In genomic region chr7:56046728-56047445, GRCh38 we compare ENCODE assay signal across 9 cellular contexts. TPM values are rescaled to one million over a fixed set of nuclear protein-coding genes. Genes with fewer than 3 reads are reported as not detected.
A peak's percentile ranks its signal among the peaks of the same experiment; 100 is the strongest.
DNase-seq lines count a peak whose midpoint lies in the region; ATAC-seq and TF ChIP-seq lines count a peak whose summit lies in the region.
"Had no signal": no experiment of that assay in that cellular context is flagged by ENCODE, and none has a peak within 500 bp of the region (broad histone marks: within the 10 kb centered on the region; RNA-seq: fewer than 3 reads in every experiment).

No MANE protein-coding gene starts in this region.

- intact Hi-C loops in IMR-90 (cut with micrococcal nuclease) (loop anchor here (2.0 kb wide), 1 partner anchor 16 kb away; no protein-coding TSS in a partner anchor), mammary epithelial cell (cut with micrococcal nuclease) (no loop called here), left lung (cut with DNase I) (no loop called here), thyroid gland (cut with DNase I) (no loop called here)

- H3K4me1 ChIP-seq in IMR-90 (ENCODE audit: control insufficient read depth, insufficient read depth, low read length) (peaks cover 8% of the 10 kb centered on the region), mammary epithelial cell (ENCODE audit: insufficient read depth, low read length) (peaks cover 9% of the 10 kb centered on the region), left lung (peaks cover 10 to 15% of the 10 kb centered on the region in 2 donors), thyroid gland (peaks cover 16 to 23% of the 10 kb centered on the region in 2 donors)

- POLR2A ChIA-PET in IMR-90 (lab: Charles Lee; ENCODE audit: unreplicated experiment) = no interaction called here

- CTCF ChIA-PET in IMR-90 (lab: Yijun Ruan, JAX) (no interaction called here), mammary epithelial cell (lab: Charles Lee; ENCODE audit: low non-redundant PET) (no interaction called here)

- H2BK120ac ChIP-seq in IMR-90 (ENCODE audit: low read depth, low read length) = no peak overlapping the region; the same call in 1 of the 2 replicates

- H4K20me1 ChIP-seq in IMR-90 (ENCODE audit: insufficient read depth, low read length) (no peaks in the 10 kb centered on the region), mammary epithelial cell (ENCODE audit: insufficient read depth, low read length) (no peaks in the 10 kb centered on the region)

- peak overlapping the region in 1 of 2 experiments; percentile 51; a peak in 2 of 4 replicates for H4K8ac ChIP-seq in IMR-90 (ENCODE audit: low read depth in 2 of 2, low read length in 2 of 2)

- peak overlapping the region; percentile 77 for H2BK5ac ChIP-seq in IMR-90 (ENCODE audit: low read depth, low read length, poor library complexity, severe bottlenecking)

- peak overlapping the region; percentile 58 for H3K18ac ChIP-seq in IMR-90 (ENCODE audit: low read depth, low read length)

- H3K4me2 ChIP-seq in IMR-90 (ENCODE audit: low read depth, low read length) (peak overlapping the region; percentile 41), mammary epithelial cell (ENCODE audit: insufficient read depth, low read depth, low read length) (no peak overlapping the region)

- in situ Hi-C loops in IMR-90 (cut with MboI; ENCODE audit: low sequenced_read_pairs) (no loop called here), mammary epithelial cell (cut with MboI; ENCODE audit: low sequenced_read_pairs in 2 of 2) (no loop called here)

- H4K5ac ChIP-seq in IMR-90 (ENCODE audit: low read depth, low read length) = peak overlapping the region; percentile 43

- BruUV-seq in IMR-90 (replicated peaks; lab: Mats Ljungman, UMichigan) (no TSS peak), mammary epithelial cell (replicated peaks; lab: Mats Ljungman, UMichigan) (no TSS peak)

- no peaks in the 10 kb centered on the region for H3K9me3 ChIP-seq in IMR-90 (ENCODE audit: control insufficient read depth, insufficient read depth, low read length)
- no peaks in the 10 kb centered on the region for H3K9me3 ChIP-seq in mammary epithelial cell (replicated peaks; ENCODE audit: insufficient read depth, low read length)
- no peaks in the 10 kb centered on the region for H3K9me3 ChIP-seq in left lung
- no peaks in the 10 kb centered on the region for H3K9me3 ChIP-seq in thyroid gland

- no peak overlapping the region for H3K23ac ChIP-seq in IMR-90 (ENCODE audit: low read depth, low read length)

- H3K4me3 ChIP-seq in IMR-90 (ENCODE audit: insufficient read depth, low read depth, low read length) = no peak overlapping the region
- no peak overlapping the region for H3K4me3 ChIP-seq in mammary epithelial cell (replicated peaks in 1 of 3; ENCODE audit: insufficient read depth in 1 of 3, low read depth in 2 of 3, low read length in 3 of 3)
- no peak overlapping the region for H3K4me3 ChIP-seq in left lung
- no peak overlapping the region for H3K4me3 ChIP-seq in thyroid gland (replicated peaks in 1 of 3)
- H3K4me3 ChIP-seq in H7 (ENCODE audit: insufficient read depth, low read depth, low read length) = no peak overlapping the region

- peak; percentile 5; the same call in 1 of the 2 replicates for ATAC-seq in IMR-90 (ENCODE audit: low read depth)
- ATAC-seq in left lung = peak; percentile 8
- no peak for ATAC-seq in HG02884 (IDR thresholded peaks at IDR 0.05; ENCODE audit: unreplicated experiment)
- ATAC-seq: activated T-cell treated with anti-CD3 and anti-CD28 coated beads, Interleukin-2, amount 50 U/mL, for 4 hours had no signal

- DNase-seq in IMR-90 = peak; percentile 88
- peak; percentile 19 for DNase-seq in mammary epithelial cell
- DNase-seq in left lung = no peak
- DNase-seq in thyroid gland = peak; percentile 42 to 51
- DNase-seq in inferior parietal cortex (ENCODE audit: extremely low spot score) = no peak
- no peak for DNase-seq in H7
- DNase-seq: activated T-cell treated with anti-CD3 and anti-CD28 coated beads, Interleukin-2, amount 50 U/mL, for 4 hours; MM.1S had no signal

- peaks cover 50% of the 10 kb centered on the region for H3K79me2 ChIP-seq in mammary epithelial cell (ENCODE audit: insufficient read depth, low read length)

- peak overlapping the region; percentile 82; the same call in 1 of the 2 replicates for H2AK5ac ChIP-seq in IMR-90 (ENCODE audit: low read depth, low read length)

- peak overlapping the region; percentile 72 for H2AK9ac ChIP-seq in IMR-90 (replicated peaks; ENCODE audit: low read depth, low read length, poor library complexity)

- peak overlapping the region; percentile 91 for H3K27ac ChIP-seq in IMR-90 (ENCODE audit: insufficient read depth, low read length)
- no peak overlapping the region for H3K27ac ChIP-seq in mammary epithelial cell (ENCODE audit: insufficient read depth, low read depth, low read length)
- peak overlapping the region; percentile 58 to 62 for H3K27ac ChIP-seq in left lung
- peak overlapping the region; percentile 60 to 65 (median 61) for H3K27ac ChIP-seq in thyroid gland

- peak overlapping the region; percentile 42; the same call in 1 of the 2 replicates for H2BK20ac ChIP-seq in IMR-90 (ENCODE audit: low read depth, low read length)

- H2AFZ ChIP-seq in IMR-90 (replicated peaks; ENCODE audit: low read length, poor library complexity) (no peak overlapping the region), mammary epithelial cell (ENCODE audit: low read depth, low read length) (no peak overlapping the region)

- peak overlapping the region; percentile 66; the same call in 1 of the 2 replicates for H3K14ac ChIP-seq in IMR-90 (replicated peaks; ENCODE audit: low read depth, low read length)

- H2BK15ac ChIP-seq in IMR-90 (ENCODE audit: low read depth, low read length) = no peak overlapping the region

- H3K9ac ChIP-seq in IMR-90 (ENCODE audit: low read depth, low read length) = peak overlapping the region; percentile 19; the same call in 1 of the 2 replicates
- H3K9ac ChIP-seq in mammary epithelial cell (ENCODE audit: insufficient read depth, low read length) = no peak overlapping the region

- TF ChIP-seq POLR2A in IMR-90 (IDR thresholded peaks at IDR 0.05; ENCODE audit: low read depth, low read length) (no peak), thyroid gland (IDR thresholded peaks at IDR 0.05) (no peak)

- dilution Hi-C loops in IMR-90 (cut with HindIII; ENCODE audit: low sequenced_read_pairs, unreplicated experiment) (no loop called here), mammary epithelial cell (cut with HindIII; ENCODE audit: low sequenced_read_pairs) (no loop called here)

- peaks cover 18 to 29% of the 10 kb centered on the region in 2 experiments for H3K79me1 ChIP-seq in IMR-90 (ENCODE audit: low read depth in 1 of 2, low read length in 2 of 2)

- H3K56ac ChIP-seq in IMR-90 (ENCODE audit: extremely low read depth, insufficient read depth, low read length) = no peak overlapping the region

- H3K27me3 ChIP-seq in IMR-90 (ENCODE audit: control insufficient read depth, insufficient read depth, low read length) (no peaks in the 10 kb centered on the region), mammary epithelial cell (ENCODE audit: insufficient read depth, low read length) (no peaks in the 10 kb centered on the region), left lung (no peaks in the 10 kb centered on the region), thyroid gland (no peaks in the 10 kb centered on the region), H7 (ENCODE audit: control insufficient read depth, insufficient read depth, low read length) (no peaks in the 10 kb centered on the region)

- no peak for TF ChIP-seq RAD21 in IMR-90 (IDR thresholded peaks at IDR 0.05; ENCODE audit: low read length)

- whole genome bisulfite sequencing in IMR-90 (ENCODE audit: extremely low coverage in 2 of 2, insufficient read length in 1 of 2), 2 experiments = 0% methylated on average over 1 of the region's 5 CpGs; no CpG with 5 or more reads in 1 of the 2 experiments
- 44% methylated on average over 3 of the region's 5 CpGs for WGBS in mammary epithelial cell (ENCODE audit: low coverage, missing lambda C conversion rate)
- WGBS in thyroid gland, 2 donors = 29 to 49% methylated on average over 5 of the region's 5 CpGs

- peaks cover 3% of the 10 kb centered on the region; the same call in 1 of the 2 replicates for H3K36me3 ChIP-seq in IMR-90 (ENCODE audit: control insufficient read depth, insufficient read depth, low read length)
- peaks cover 2% of the 10 kb centered on the region for H3K36me3 ChIP-seq in mammary epithelial cell (ENCODE audit: insufficient read depth, low read length)
- H3K36me3 ChIP-seq in left lung = peaks cover 0 to 7% of the 10 kb centered on the region in 2 donors
- no peaks in the 10 kb centered on the region for H3K36me3 ChIP-seq in thyroid gland
- no peaks in the 10 kb centered on the region; the same call in 1 of the 2 replicates for H3K36me3 ChIP-seq in H7 (replicated peaks; ENCODE audit: control insufficient read depth, insufficient read depth, low read length)

- peaks cover 4% of the 10 kb centered on the region; the same call in 1 of the 2 replicates for H3K9me1 ChIP-seq in IMR-90 (ENCODE audit: insufficient read depth, low read length)

- peak overlapping the region; percentile 66 for H3K4ac ChIP-seq in IMR-90 (ENCODE audit: low read depth, low read length)

- TF ChIP-seq CTCF in IMR-90 (conservative IDR thresholded peaks at IDR 0.05; ENCODE audit: low read depth, low read length) = no peak
- no peak for TF ChIP-seq CTCF in mammary epithelial cell (conservative IDR thresholded peaks at IDR 0.05 in 1 of 2, IDR thresholded peaks at IDR 0.05 in 1 of 2; ENCODE audit: extremely low read depth in 1 of 2, insufficient read depth in 1 of 2, low read depth in 1 of 2, low read length in 2 of 2)
- TF ChIP-seq CTCF in left lung (IDR thresholded peaks at IDR 0.05) = no peak
- no peak for TF ChIP-seq CTCF in thyroid gland (IDR thresholded peaks at IDR 0.05)

- peak overlapping the region; percentile 65 for H4K91ac ChIP-seq in IMR-90 (ENCODE audit: insufficient read depth, low read depth, low read length)

RNA-seq across cellular contexts. Expression of gene PSPH, which starts 4.4 kb away (rescaled TPM):
- total RNA-seq in IMR-90 (2012; rRNA removed) = 48.4 and 55.8 TPM in 2 replicates
- 30.0 and 31.8 TPM in 2 replicates for polyA plus RNA-seq in IMR-90 (2012; rRNA removed)
- polyA plus RNA-seq in IMR-90 (2012; cell fraction: cytosol; rRNA removed) = 18.3 and 22.0 TPM in 2 replicates
- polyA plus RNA-seq in IMR-90 (2012; cell fraction: nucleus; rRNA removed; ENCODE audit: low replicate concordance) = 8.3 and 15.5 TPM in 2 replicates
- 100 to 1,000 TPM in 1 of 2 donors, 10 to 100 TPM in 1; 54.7 to 191 TPM for total RNA-seq in mammary epithelial cell
- polyA plus RNA-seq in mammary epithelial cell = 37.3 TPM
- 52.7 TPM for polyA minus RNA-seq in mammary epithelial cell
- 10 to 100 TPM; 13.7 to 19.5 TPM for total RNA-seq in left lung
- total RNA-seq in thyroid gland = 10 to 100 TPM; 19.3 to 26.7 (median 23.3) TPM
- total RNA-seq in H7 (2014; rRNA removed; shearing (Covaris generic)) = 50.4 and 66.8 TPM in 2 replicates

RNA-seq across cellular contexts. Expression of gene CCT6A, which starts 4.7 kb away (rescaled TPM):
- 265 and 311 TPM in 2 replicates for total RNA-seq in IMR-90 (2012; rRNA removed)
- polyA plus RNA-seq in IMR-90 (2012; rRNA removed) = 133 and 135 TPM in 2 replicates
- 29.8 and 49.8 TPM in 2 replicates for polyA plus RNA-seq in IMR-90 (2012; cell fraction: cytosol; rRNA removed)
- 22.8 and 122 TPM in 2 replicates for polyA plus RNA-seq in IMR-90 (2012; cell fraction: nucleus; rRNA removed; ENCODE audit: low replicate concordance)
- 100 to 1,000 TPM; 126 to 169 TPM for total RNA-seq in mammary epithelial cell
- polyA plus RNA-seq in mammary epithelial cell = 255 TPM
- polyA minus RNA-seq in mammary epithelial cell = 110 TPM
- total RNA-seq in left lung = 100 to 1,000 TPM in 1 of 2 donors, 10 to 100 TPM in 1; 84.9 to 127 TPM
- 100 to 1,000 TPM in 3 of 4 donors, 10 to 100 TPM in 1; 88.7 to 147 (median 118) TPM for total RNA-seq in thyroid gland
- 284 and 324 TPM in 2 replicates for total RNA-seq in H7 (2014; rRNA removed; shearing (Covaris generic))

RNA-seq across cellular contexts. Expression of gene SUMF2, which starts 17.2 kb away (rescaled TPM):
- total RNA-seq in IMR-90 (2012; rRNA removed) (93.0 and 97.3 TPM in 2 replicates), mammary epithelial cell (100 to 1,000 TPM; 128 to 215 TPM), left lung (100 to 1,000 TPM; 134 to 151 TPM), thyroid gland (100 to 1,000 TPM; 119 to 170 (median 164) TPM)
- polyA plus RNA-seq in IMR-90 (2012; rRNA removed) (80.7 and 86.2 TPM in 2 replicates), mammary epithelial cell (101 TPM)
- polyA plus RNA-seq in IMR-90 (2012; cell fraction: cytosol; rRNA removed) = 80.4 and 106 TPM in 2 replicates
- 103 and 170 TPM in 2 replicates for polyA plus RNA-seq in IMR-90 (2012; cell fraction: nucleus; rRNA removed; ENCODE audit: low replicate concordance)
- 122 TPM for polyA minus RNA-seq in mammary epithelial cell
- total RNA-seq in H7 (2014; rRNA removed; shearing (Covaris generic)) = 107 and 109 TPM in 2 replicates

RNA-seq across cellular contexts. Expression of gene PHKG1, which starts 45.9 kb away (rescaled TPM):
- total RNA-seq in IMR-90 (2012; rRNA removed) (under 0.01 and 0.72 TPM in 2 replicates), mammary epithelial cell (under 1 TPM; 0.28 to 0.33 TPM), left lung (1 to 10 TPM in 1 of 2 donors, under 1 TPM in 1; 0.32 to 1.8 TPM), thyroid gland (1 to 10 TPM in 3 of 4 donors, under 1 TPM in 1; 0.78 to 3.5 (median 1.8) TPM)
- polyA plus RNA-seq in IMR-90 (2012; rRNA removed) (0.62 and 0.67 TPM in 2 replicates), mammary epithelial cell (0.37 TPM)
- 0.04 and 0.13 TPM in 2 replicates for polyA plus RNA-seq in IMR-90 (2012; cell fraction: cytosol; rRNA removed)
- 2.8 and 3.3 TPM in 2 replicates for polyA plus RNA-seq in IMR-90 (2012; cell fraction: nucleus; rRNA removed; ENCODE audit: low replicate concordance)
- 4.6 TPM for polyA minus RNA-seq in mammary epithelial cell
- total RNA-seq in H7 (2014; rRNA removed; shearing (Covaris generic)) = 0.14 and 0.59 TPM in 2 replicates

RNA-seq across cellular contexts. Expression of gene CHCHD2, which starts 59.4 kb away (rescaled TPM):
- 423 and 532 TPM in 2 replicates for total RNA-seq in IMR-90 (2012; rRNA removed)
- polyA plus RNA-seq in IMR-90 (2012; rRNA removed) = 522 and 592 TPM in 2 replicates
- 647 and 1,158 TPM in 2 replicates for polyA plus RNA-seq in IMR-90 (2012; cell fraction: cytosol; rRNA removed)
- 177 and 467 TPM in 2 replicates for polyA plus RNA-seq in IMR-90 (2012; cell fraction: nucleus; rRNA removed; ENCODE audit: low replicate concordance)
- 100 to 1,000 TPM; 197 to 352 TPM for total RNA-seq in mammary epithelial cell
- 417 TPM for polyA plus RNA-seq in mammary epithelial cell
- 87.3 TPM for polyA minus RNA-seq in mammary epithelial cell
- total RNA-seq in left lung = 100 to 1,000 TPM; 243 to 302 TPM
- 100 to 1,000 TPM; 347 to 507 (median 416) TPM for total RNA-seq in thyroid gland
- 174 and 191 TPM in 2 replicates for total RNA-seq in H7 (2014; rRNA removed; shearing (Covaris generic))

Comparison
In these comparisons a context has a peak if more than half of its experiments do, and no peak if none do; other contexts are left out.
1. DNase-seq: peak in IMR-90 (single experiment), mammary epithelial cell (single experiment) and thyroid gland (2 of 2); none in left lung (0 of 2), inferior parietal cortex (single experiment) and H7 (single experiment).